8 cellular contexts compared by ENCODE assay signal in the genomic region with DNA sequence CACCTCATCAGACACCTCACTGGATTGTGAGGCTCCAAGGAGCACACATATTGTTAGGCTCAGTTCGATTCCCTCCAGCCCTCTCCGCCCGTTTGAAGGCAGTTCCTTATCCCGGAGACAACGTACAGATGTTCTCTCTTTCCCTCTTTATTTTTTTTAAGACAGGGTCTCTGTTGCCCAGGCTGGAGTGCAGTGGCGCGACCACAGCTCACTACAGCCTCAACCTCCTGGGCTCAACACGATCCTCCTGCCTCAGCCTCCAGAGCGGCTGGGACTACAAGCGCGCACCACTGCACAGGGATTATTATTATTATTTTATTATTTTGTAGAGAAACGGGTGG. TPM values are rescaled to one million over a fixed set of nuclear protein-coding genes. Genes with fewer than 3 reads are reported as not detected.
DNase-seq lines count a peak whose midpoint lies in the region; ATAC-seq and TF ChIP-seq lines count a peak whose summit lies in the region.

No MANE protein-coding gene starts in this region.

- CTCF ChIA-PET in HCT116 (lab: Charles Lee) (interaction anchor here (0.9 to 3.4 kb wide), 11 partner anchors 9 to 301 kb away, joined by 3 to 45 read pairs (median 9); partner anchors contain the start of genes C1QL4, DNAJC22 and PRPF40B), WTC11 (lab: Charles Lee) (interaction anchor here (0.5 to 4.8 kb wide), 19 partner anchors 9 to 645 kb away, joined by 3 to 77 read pairs (median 5); partner anchors contain the start of genes C1QL4, DNAJC22 and PRPH)

- RAD21 ChIA-PET in HCT116 (lab: Charles Lee; ENCODE audit: low non-redundant PET in 1 of 2, low total read pairs in 2 of 2, uncharacterized antibody in 2 of 2, unreplicated experiment in 2 of 2), result interaction anchor here in 1 of 2 experiments (1.1 to 1.3 kb wide), 2 partner anchors 9 to 24 kb away, joined by 3 read pairs; no protein-coding TSS in a partner anchor

- H3K9me3 ChIP-seq in HCT116 (ENCODE audit: control insufficient read depth in 1 of 2, insufficient read depth in 1 of 2, low read depth in 1 of 2, low read length in 2 of 2) (no peaks in the 10 kb centered on the region), iPS DF 6.9 (ENCODE audit: control insufficient read depth, insufficient read depth, low read length) (no peaks in the 10 kb centered on the region), smooth muscle cell (replicated peaks; ENCODE audit: low read depth) (no peaks in the 10 kb centered on the region)

- no peak for TF ChIP-seq RAD21 in HCT116 (IDR thresholded peaks at IDR 0.05; ENCODE audit: low read depth)

- intact Hi-C loops in HCT116 (cut with micrococcal nuclease), result no loop called here

- peak; percentile 10 for TF ChIP-seq POLR2A in HCT116 (IDR thresholded peaks at IDR 0.05; ENCODE audit: borderline replicate concordance, extremely low read depth, insufficient read depth, insufficient read length)
- TF ChIP-seq POLR2A in GM18505 (IDR thresholded peaks at IDR 0.05; ENCODE audit: borderline replicate concordance, extremely low read depth, insufficient read depth, insufficient read length), result no peak

- H3K36me3 ChIP-seq in HCT116 (ENCODE audit: control insufficient read depth in 1 of 2, insufficient read depth in 2 of 2, low read length in 2 of 2), result peaks cover 10 to 21% of the 10 kb centered on the region in 2 experiments; a peak in 2 of 4 replicates
- peaks cover 12% of the 10 kb centered on the region for H3K36me3 ChIP-seq in iPS DF 6.9 (ENCODE audit: control insufficient read depth, insufficient read depth, low read length)
- no peaks in the 10 kb centered on the region for H3K36me3 ChIP-seq in smooth muscle cell (ENCODE audit: low read depth)

- H3K27ac Mint-ChIP-seq in WTC11, result peak overlapping the region; percentile 91

- no peak overlapping the region for H2AFZ ChIP-seq in HCT116 (ENCODE audit: low read depth, low read length, poor library complexity, severe bottlenecking)
- peak overlapping the region; percentile 75 for H2AFZ ChIP-seq in smooth muscle cell (ENCODE audit: low read depth)

- H4K20me1 ChIP-seq in HCT116 (ENCODE audit: insufficient read depth) (no peaks in the 10 kb centered on the region), smooth muscle cell (ENCODE audit: low read depth) (no peaks in the 10 kb centered on the region)

- H3K4me3 Mint-ChIP-seq in WTC11, result peak overlapping the region; percentile 99

- WGBS in iPS DF 6.9 (ENCODE audit: insufficient coverage, insufficient read length), result no CpG with 5 or more reads among the region's 12 CpGs
- 38% methylated on average over 12 of the region's 12 CpGs for WGBS in smooth muscle cell (ENCODE audit: low lambda C conversion rate)

- H3K27ac ChIP-seq in HCT116 (ENCODE audit: low read depth, low read length) (peak overlapping the region; percentile 64), iPS DF 6.9 (ENCODE audit: low read length) (no peak overlapping the region), smooth muscle cell (ENCODE audit: low read depth) (no peak overlapping the region)

- no peak for TF ChIP-seq CTCF in HCT116 (IDR thresholded peaks at IDR 0.05 in 2 of 3, conservative IDR thresholded peaks at IDR 0.05 in 1 of 3; ENCODE audit: borderline replicate concordance in 1 of 3, insufficient read depth in 1 of 3, low read depth in 2 of 3, low read length in 2 of 3)
- no peak for TF ChIP-seq CTCF in WTC11 (IDR thresholded peaks at IDR 0.05)
- no peak for TF ChIP-seq CTCF in smooth muscle cell (IDR thresholded peaks at IDR 0.05; ENCODE audit: borderline replicate concordance, insufficient read depth, poor library complexity, severe bottlenecking)

- H3F3A ChIP-seq in smooth muscle cell (ENCODE audit: low read depth), result no peaks in the 10 kb centered on the region

- H3K9ac ChIP-seq in HCT116 (ENCODE audit: low read length) (peak overlapping the region; percentile 88), smooth muscle cell (ENCODE audit: low read depth) (peak overlapping the region; percentile 67)

- H3K27me3 ChIP-seq in HCT116 (ENCODE audit: insufficient read depth, low read length) (no peaks in the 10 kb centered on the region), iPS DF 6.9 (ENCODE audit: control insufficient read depth, insufficient read depth, low read length) (no peaks in the 10 kb centered on the region), smooth muscle cell (ENCODE audit: low read depth) (no peaks in the 10 kb centered on the region)

- no peaks in the 10 kb centered on the region for H3K9me2 ChIP-seq in HCT116 (ENCODE audit: insufficient read depth)

- peak; percentile 6 for ATAC-seq in HCT116
- ATAC-seq in WTC11, result no peak
- ATAC-seq in HG03565 (IDR thresholded peaks at IDR 0.05; ENCODE audit: unreplicated experiment), result no peak
- no peak for ATAC-seq in GM18505 (IDR thresholded peaks at IDR 0.05; ENCODE audit: unreplicated experiment)
- ATAC-seq in HG02885 (IDR thresholded peaks at IDR 0.05; ENCODE audit: poor library complexity, unreplicated experiment), result no peak

- H3K4me2 ChIP-seq in HCT116 (ENCODE audit: low read length) (peak overlapping the region; percentile 93), smooth muscle cell (peak overlapping the region; percentile 89)

- peaks cover 27% of the 10 kb centered on the region for H3K79me2 ChIP-seq in HCT116 (ENCODE audit: insufficient read depth, low read length)
- H3K79me2 ChIP-seq in smooth muscle cell (ENCODE audit: low read depth), result peaks cover 4% of the 10 kb centered on the region

- H3K27me3 Mint-ChIP-seq in WTC11 (ENCODE audit: low read depth), result peaks cover 15% of the 10 kb centered on the region

- H3K4me1 ChIP-seq in HCT116 (ENCODE audit: control insufficient read depth in 1 of 2, insufficient read depth in 2 of 2, low read length in 2 of 2), result peaks cover 8 to 14% of the 10 kb centered on the region in 2 experiments
- 0 out of 2 replicates have a peak, but pooled peaks cover 1% of the 10 kb centered on the region for H3K4me1 ChIP-seq in iPS DF 6.9 (ENCODE audit: control insufficient read depth, insufficient read depth, low read length)
- H3K4me1 ChIP-seq in smooth muscle cell (ENCODE audit: low read depth), result peaks cover 7% of the 10 kb centered on the region

- H3K9me3 Mint-ChIP-seq in WTC11, result no peaks in the 10 kb centered on the region

- TSS peak; percentile 94 for BruUV-seq in HCT116 (replicated peaks; lab: Mats Ljungman, UMichigan)

- peaks cover 12% of the 10 kb centered on the region for H3K36me3 Mint-ChIP-seq in WTC11

- DNase-seq in HCT116 (ENCODE audit: low read depth, low spot score) (no peak), WTC11 (ENCODE audit: low spot score) (no peak), iPS DF 6.9 (ENCODE audit: low read depth, low spot score) (no peak), smooth muscle cell (lab: John Stamatoyannopoulos, UW; ENCODE audit: unreplicated experiment) (no peak), NCI-H128 (lab: John Stamatoyannopoulos, UW; ENCODE audit: unreplicated experiment) (no peak)

- H3K4me1 Mint-ChIP-seq in WTC11, result peaks cover 15% of the 10 kb centered on the region

- H3K4me3 ChIP-seq in HCT116 (replicated peaks in 1 of 2; ENCODE audit: low read depth in 1 of 2, low read length in 2 of 2) (peak overlapping the region; percentile 72 to 99), iPS DF 6.9 (ENCODE audit: low read length) (peak overlapping the region; percentile 66; the same call in 1 of the 2 replicates), smooth muscle cell (peak overlapping the region; percentile 66)

- POLR2A ChIA-PET in HCT116 (lab: Charles Lee) (interaction anchor here (0.7 to 2.0 kb wide), 11 partner anchors 9 to 419 kb away, joined by 3 to 22 read pairs (median 5); partner anchors contain the start of genes SPATS2 and TMBIM6), WTC11 (lab: Charles Lee) (interaction anchor here (1.0 to 2.0 kb wide), 6 partner anchors 10 to 84 kb away, joined by 3 to 19 read pairs (median 7); partner anchors contain the start of gene SPATS2)

TF ChIP-seq in HCT116, 20 proteins besides CTCF, POLR2A, EP300 and RAD21:
- TF ChIP-seq JUND (IDR thresholded peaks at IDR 0.05), result no peak
- TF ChIP-seq SIN3A (IDR thresholded peaks at IDR 0.05; ENCODE audit: low read depth), result peak; percentile 80; the same call in 1 of the 2 replicates

TF ChIP-seq in WTC11, 78 proteins besides CTCF, POLR2A, EP300 and RAD21 (continues in another document):
- TF ChIP-seq ZNF232 (CRISPR knock-in tag; IDR thresholded peaks at IDR 0.05), result no peak
- no peak for TF ChIP-seq MXD4 (CRISPR knock-in tag; IDR thresholded peaks at IDR 0.05; ENCODE audit: borderline replicate concordance)

RNA-seq across cellular contexts. Expression of gene TROAP, which starts 0.7 kb away (rescaled TPM):
- 99.1 TPM for total RNA-seq in HCT116 (2021; ENCODE audit: unreplicated experiment)
- 96.2 and 124 TPM in 2 replicates for polyA plus RNA-seq in HCT116 (2012)
- total RNA-seq in WTC11 (2021), result 78.5 to 89.2 TPM (median 80.0 TPM) in 3 replicates
- total RNA-seq in smooth muscle cell, result 2.6 and 3.7 TPM in 2 replicates
- polyA plus RNA-seq in smooth muscle cell, result 8.5 and 10.2 TPM in 2 replicates

RNA-seq across cellular contexts. Expression of gene C1QL4, which starts 14.7 kb away (rescaled TPM):
- 8.1 TPM for total RNA-seq in HCT116 (2021; ENCODE audit: unreplicated experiment)
- 6.4 and 8.2 TPM in 2 replicates for polyA plus RNA-seq in HCT116 (2012)
- total RNA-seq in WTC11 (2021), result 0.92 to 1.2 TPM (median 1.2 TPM) in 3 replicates
- not detected in 2 replicates for total RNA-seq in smooth muscle cell
- polyA plus RNA-seq in smooth muscle cell, result 0.09 TPM in 1 of 2 replicates, not detected in the other

RNA-seq across cellular contexts. Expression of gene DNAJC22, which starts 24.4 kb away (rescaled TPM):
- 27.7 TPM for total RNA-seq in HCT116 (2021; ENCODE audit: unreplicated experiment)
- polyA plus RNA-seq in HCT116 (2012), result 9.8 and 12.1 TPM in 2 replicates
- 0.14 to 0.24 TPM (median 0.23 TPM) in 3 replicates for total RNA-seq in WTC11 (2021)
- 0.09 and 1.1 TPM in 2 replicates for total RNA-seq in smooth muscle cell
- 1.8 and 2.4 TPM in 2 replicates for polyA plus RNA-seq in smooth muscle cell

RNA-seq across cellular contexts. Expression of gene PRPH, which starts 27.4 kb away (rescaled TPM):
- total RNA-seq in HCT116 (2021; ENCODE audit: unreplicated experiment) (6.7 TPM), WTC11 (2021) (0.73 to 2.4 TPM (median 1.7 TPM) in 3 replicates), smooth muscle cell (not detected in 2 replicates)
- 13.6 and 17.7 TPM in 2 replicates for polyA plus RNA-seq in HCT116 (2012)
- 0.43 TPM in 1 of 2 replicates, not detected in the other for polyA plus RNA-seq in smooth muscle cell

RNA-seq across cellular contexts. Expression of gene SPATS2, which starts 44.9 kb away (rescaled TPM):
- total RNA-seq in HCT116 (2021; ENCODE audit: unreplicated experiment), result 74.2 TPM
- polyA plus RNA-seq in HCT116 (2012), result 47.6 and 54.1 TPM in 2 replicates
- 25.9 to 26.9 TPM (median 26.5 TPM) in 3 replicates for total RNA-seq in WTC11 (2021)
- 32.0 and 35.6 TPM in 2 replicates for total RNA-seq in smooth muscle cell
- 33.6 and 39.0 TPM in 2 replicates for polyA plus RNA-seq in smooth muscle cell

Comparison
In these comparisons a context has a peak if more than half of its experiments do, and no peak if none do; other contexts are left out.
1. RNA of gene TROAP, which starts 0.7 kb away (total RNA-seq): 99.1 TPM in HCT116 (single experiment) and 78.5 to 89.2 TPM in WTC11; 2.6 to 3.7 TPM in smooth muscle cell; every median in the first group is over 10 times any median in the second.
2. RNA of gene DNAJC22, which starts 24.4 kb away (total RNA-seq): 27.7 TPM in HCT116 (single experiment); 0.14 to 0.24 TPM in WTC11 and 0.09 to 1.1 TPM in smooth muscle cell; every median in the first group is over 10 times any median in the second.
3. Peak in every context shown above with its lines, with median percentiles within 50 percentile points of each other: H3K4me3 ChIP-seq.